8 cellular contexts compared by ENCODE assay signal in genomic region chr12:48890657-48891418, GRCh38. TPM values are rescaled to one million over a fixed set of nuclear protein-coding genes. Genes with fewer than 3 reads are reported as not detected.
DNase-seq lines count a peak whose midpoint lies in the region; ATAC-seq and TF ChIP-seq lines count a peak whose summit lies in the region.

No MANE protein-coding gene starts in this region.

- TF ChIP-seq CTCF in BJ (IDR thresholded peaks at IDR 0.05; ENCODE audit: insufficient read depth, low read depth, low read length) (peak; percentile 97), uterus (IDR thresholded peaks at IDR 0.05) (peak; percentile 86 to 93 (median 90))

- no peak for DNase-seq in BJ (ENCODE audit: low read depth)
- DNase-seq in NCI-H1417 (lab: John Stamatoyannopoulos, UW) = peak; percentile 53 to 87 (median 77)
- peak; percentile 59 to 71 (median 61) for DNase-seq in T-helper 17 cell
- DNase-seq in amygdala (lab: John Stamatoyannopoulos, UW) = peak in 54 of 56 donors; percentile 35 to 88 (median 68)
- peak; percentile 77 to 94 (median 92) for DNase-seq in right cardiac atrium
- peak; percentile 46 for DNase-seq in pulmonary artery endothelial cell (ENCODE audit: low read depth, low spot score)
- peak; percentile 66 to 76 for DNase-seq in uterus

- peaks cover 15% of the 10 kb centered on the region for H3K27me3 Mint-ChIP-seq in T-helper 17 cell

- POLR2A ChIA-PET in BJ (lab: Charles Lee) = interaction anchor here (0.6 kb wide), 2 partner anchors 8 to 10 kb away, joined by 3 to 8 read pairs; no protein-coding TSS in a partner anchor

- ATAC-seq in GM21717 (IDR thresholded peaks at IDR 0.05; ENCODE audit: unreplicated experiment) (peak; percentile 67), T-helper 17 cell (peak; percentile 98), right cardiac atrium (peak; percentile 98)

- H3K27ac Mint-ChIP-seq in T-helper 17 cell = no peak overlapping the region

- peaks cover 5% of the 10 kb centered on the region; the same call in 1 of the 2 replicates for H3K27me3 ChIP-seq in BJ (ENCODE audit: control insufficient read depth, insufficient read depth, low read length)
- no peaks in the 10 kb centered on the region for H3K27me3 ChIP-seq in right cardiac atrium (ENCODE audit: control insufficient read depth, insufficient read depth)
- no peaks in the 10 kb centered on the region for H3K27me3 ChIP-seq in uterus

- CTCF ChIA-PET in BJ (lab: Yijun Ruan, JAX) = interaction anchor here (0.6 to 5.2 kb wide), 39 partner anchors 9 to 147 kb away, joined by 3 to 243 read pairs (median 4); partner anchors contain the start of genes ADCY6, ARF3, CACNB3 and DDX23

- H3K36me3 Mint-ChIP-seq in T-helper 17 cell (ENCODE audit: low read depth) = no peaks in the 10 kb centered on the region

- intact Hi-C loops in right cardiac atrium (cut with DNase I) (loop anchor here in 3 of 4 donors (2.0 to 5.0 kb wide), 2 partner anchors 34 to 38 kb away; partner anchors contain the start of gene DDX23 (in 2 of the 3)), uterus (cut with DNase I; ENCODE audit: low total_unique reads) (no loop called here)

- no peaks in the 10 kb centered on the region for H3K9me3 ChIP-seq in T-helper 17 cell (ENCODE audit: control insufficient read depth, low read length, poor library complexity, severe bottlenecking)
- no peaks in the 10 kb centered on the region for H3K9me3 ChIP-seq in right cardiac atrium (ENCODE audit: control insufficient read depth, low read length)
- H3K9me3 ChIP-seq in uterus = no peaks in the 10 kb centered on the region

- WGBS in right cardiac atrium = 4% methylated on average over 37 of the region's 37 CpGs

- H3K4me3 ChIP-seq in BJ (ENCODE audit: low read depth, low read length) (peak overlapping the region; percentile 24), right cardiac atrium (ENCODE audit: low read length) (peak overlapping the region; percentile 46), uterus (no peak overlapping the region)

- H3K27ac ChIP-seq in right cardiac atrium (ENCODE audit: low read length) (no peak overlapping the region), uterus (no peak overlapping the region)

- no peak for TF ChIP-seq POLR2A in uterus (IDR thresholded peaks at IDR 0.05)

- H3K4me1 ChIP-seq in right cardiac atrium (ENCODE audit: control insufficient read depth, insufficient read depth, low read length) (no peaks in the 10 kb centered on the region), uterus (no peaks in the 10 kb centered on the region)

- H3K36me3 ChIP-seq in BJ (ENCODE audit: control insufficient read depth, insufficient read depth, low read length) (no peaks in the 10 kb centered on the region), uterus (no peaks in the 10 kb centered on the region)

- H3K4me3 Mint-ChIP-seq in T-helper 17 cell = no peak overlapping the region

- peaks cover 2% of the 10 kb centered on the region for H3K4me1 Mint-ChIP-seq in T-helper 17 cell

RNA-seq across cellular contexts. Expression of gene RND1, which starts 25.2 kb away (rescaled TPM):
- polyA plus RNA-seq in BJ (2011; rRNA removed) (0.31 and 0.72 TPM in 2 replicates), right cardiac atrium (2.6 TPM)
- 0.31 and 0.52 TPM in 2 replicates for polyA minus RNA-seq in BJ (2011; rRNA and poly(A)+ RNA removed)
- total RNA-seq in T-helper 17 cell (1 to 10 TPM; 6.0 to 8.2 TPM), right cardiac atrium (under 1 TPM; 0.41 to 0.96 (median 0.71) TPM), pulmonary artery endothelial cell (1.4 and 3.7 TPM in 2 replicates), uterus (10 to 100 TPM in 1 of 4 donors, under 1 TPM in 1, not detected in 2; 0.88 to 22.1 TPM)

RNA-seq across cellular contexts. Expression of gene FKBP11, which starts 34.5 kb away (rescaled TPM):
- polyA plus RNA-seq in BJ (2011; rRNA removed) = 100 and 134 TPM in 2 replicates
- polyA minus RNA-seq in BJ (2011; rRNA and poly(A)+ RNA removed) = 51.0 and 92.1 TPM in 2 replicates
- 100 to 1,000 TPM; 132 to 145 TPM for total RNA-seq in T-helper 17 cell
- 10 to 100 TPM in 3 of 4 donors, 1 to 10 TPM in 1; 3.9 to 14.8 (median 12.3) TPM for total RNA-seq in right cardiac atrium
- polyA plus RNA-seq in right cardiac atrium = 7.6 TPM
- total RNA-seq in pulmonary artery endothelial cell = 20.6 and 23.0 TPM in 2 replicates
- total RNA-seq in uterus = 10 to 100 TPM in 1 of 4 donors, 1 to 10 TPM in 3; 1.2 to 22.0 (median 5.5) TPM

RNA-seq across cellular contexts. Expression of gene DDX23, which starts 38.9 kb away (rescaled TPM):
- polyA plus RNA-seq in BJ (2011; rRNA removed) (54.5 and 59.4 TPM in 2 replicates), right cardiac atrium (21.3 TPM)
- 26.7 and 36.4 TPM in 2 replicates for polyA minus RNA-seq in BJ (2011; rRNA and poly(A)+ RNA removed)
- total RNA-seq in T-helper 17 cell (10 to 100 TPM; 61.7 to 76.3 TPM), right cardiac atrium (10 to 100 TPM; 31.4 to 38.9 (median 35.1) TPM), pulmonary artery endothelial cell (79.2 and 140 TPM in 2 replicates), uterus (100 to 1,000 TPM in 1 of 4 donors, 10 to 100 TPM in 3; 43.8 to 238 (median 81.8) TPM)

Comparison
In these comparisons a context has a peak if more than half of its experiments do, and no peak if none do; other contexts are left out.
1. H3K4me3 ChIP-seq: peak in BJ (single experiment) and right cardiac atrium (single experiment); none in uterus (0 of 2).
2. Peak in every context shown above with its lines, with median percentiles within 50 percentile points of each other: ATAC-seq.